Comparison of ENCODE assay signal across 18 cellular contexts in the genomic region with DNA sequence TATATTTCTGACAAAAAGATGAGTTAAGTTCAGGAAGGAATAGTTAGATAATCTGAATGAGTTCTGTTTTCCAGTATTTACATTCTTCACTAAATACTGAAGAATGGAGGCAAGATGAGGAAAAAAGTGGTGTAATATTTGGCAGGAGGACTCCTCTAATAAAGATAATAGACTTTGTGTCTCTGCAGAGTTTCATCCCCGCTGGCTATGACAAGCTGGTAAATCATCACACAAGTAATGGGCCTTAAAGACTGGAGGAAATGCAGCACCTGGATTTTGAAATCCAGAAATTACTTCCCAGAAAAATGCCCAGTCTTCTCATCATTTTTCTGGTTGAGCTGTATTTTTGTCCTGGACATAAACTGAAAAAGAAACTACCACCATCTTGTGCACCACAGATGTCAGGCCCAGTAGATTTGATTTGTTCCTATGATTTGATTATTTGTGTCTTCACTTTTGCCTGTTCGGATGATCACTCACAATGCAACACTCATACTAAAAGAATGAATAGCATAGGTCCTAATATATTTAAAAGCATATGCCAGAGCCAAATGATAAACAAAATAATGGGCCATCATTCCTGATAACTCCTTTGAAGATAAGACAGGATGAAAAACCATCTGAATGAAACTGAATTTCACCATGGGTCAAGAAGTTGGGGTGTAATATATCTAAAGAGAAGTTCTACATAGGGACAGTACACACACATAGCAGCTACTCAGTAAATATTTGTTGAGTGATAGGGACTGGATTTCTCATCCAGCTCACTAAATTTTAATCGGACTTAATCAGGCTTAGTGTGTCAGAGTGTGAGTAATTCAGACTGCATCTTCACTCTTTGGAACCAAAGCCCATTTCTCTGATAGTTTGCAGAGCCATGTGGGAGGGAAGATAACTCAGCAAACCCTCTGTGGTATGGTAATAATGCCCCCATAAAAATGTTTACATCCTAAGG.
DNase-seq lines count a peak whose midpoint lies in the region; ATAC-seq and TF ChIP-seq lines count a peak whose summit lies in the region.
"Had no signal": no experiment of that assay in that cellular context is flagged by ENCODE, and none has a peak within 500 bp of the region (broad histone marks: within the 10 kb centered on the region; RNA-seq: fewer than 3 reads in every experiment).

No MANE protein-coding gene starts in this region.

- no peak overlapping the region for H3K9ac ChIP-seq in SK-N-SH
- no peak overlapping the region for H3K9ac ChIP-seq in smooth muscle cell (ENCODE audit: low read depth)
- H3K9ac ChIP-seq: BLaER1 treated with 17β-estradiol and CSF1 and Interleukin-3, amounts not matched to agents 10 nM and 100 nM had no signal

- H3K4me2 ChIP-seq in SK-N-SH = no peak overlapping the region
- H3K4me2 ChIP-seq in smooth muscle cell = peak overlapping the region; percentile 42
- H3K4me2 ChIP-seq: BLaER1 treated with 17β-estradiol and CSF1 and Interleukin-3, amounts not matched to agents 10 nM and 100 nM had no signal

- TF ChIP-seq RAD21 in SK-N-SH (IDR thresholded peaks at IDR 0.05; ENCODE audit: low read length) = no peak

- H3K9me3 ChIP-seq in SK-N-SH (no peaks in the 10 kb centered on the region), smooth muscle cell (replicated peaks; ENCODE audit: low read depth) (no peaks in the 10 kb centered on the region), lower lobe of right lung (no peaks in the 10 kb centered on the region)

- POLR2A ChIA-PET in SK-N-SH (lab: Yijun Ruan, JAX) = no interaction called here

- no peak for ATAC-seq in lower lobe of right lung
- ATAC-seq: CD8-positive, alpha-beta T cell had no signal

- 0 out of 2 replicates have a peak, but pooled peaks cover 5% of the 10 kb centered on the region for H3K27me3 ChIP-seq in SK-N-SH (ENCODE audit: insufficient read depth)
- H3K27me3 ChIP-seq in smooth muscle cell (ENCODE audit: low read depth) = no peaks in the 10 kb centered on the region
- H3K27me3 ChIP-seq in lower lobe of right lung (ENCODE audit: low read depth) = no peaks in the 10 kb centered on the region
- H3K27me3 ChIP-seq: BLaER1 treated with 17β-estradiol and CSF1 and Interleukin-3, amounts not matched to agents 10 nM and 100 nM had no signal

- H3K4me3 ChIP-seq in SK-N-SH (ENCODE audit: low read depth in 2 of 2, low read length in 1 of 2) (no peak overlapping the region), smooth muscle cell (no peak overlapping the region), lower lobe of right lung (no peak overlapping the region)
- H3K4me3 ChIP-seq: BLaER1 treated with 17β-estradiol and CSF1 and Interleukin-3, amounts not matched to agents 10 nM and 100 nM had no signal

- peak overlapping the region; percentile 22 to 75 for H3K27ac ChIP-seq in SK-N-SH (ENCODE audit: low read depth in 2 of 2, low read length in 1 of 2)
- H3K27ac ChIP-seq in epithelial cell of prostate = peak overlapping the region; percentile 5
- peak overlapping the region; percentile 70 for H3K27ac ChIP-seq in smooth muscle cell (ENCODE audit: low read depth)
- H3K27ac ChIP-seq in lower lobe of right lung = no peak overlapping the region
- H3K27ac ChIP-seq: 22Rv1; BLaER1 treated with 17β-estradiol and CSF1 and Interleukin-3, amounts not matched to agents 10 nM and 100 nM had no signal

- WGBS in SK-N-SH (ENCODE audit: low lambda C conversion rate) = 3% methylated on average over 3 of the region's 3 CpGs
- 26% methylated on average over 3 of the region's 3 CpGs for WGBS in smooth muscle cell (ENCODE audit: low lambda C conversion rate)

- H3K36me3 ChIP-seq in SK-N-SH (replicated peaks in 1 of 2; ENCODE audit: control insufficient read depth in 1 of 2, insufficient read depth in 2 of 2, low read length in 1 of 2) (no peaks in the 10 kb centered on the region), smooth muscle cell (ENCODE audit: low read depth) (no peaks in the 10 kb centered on the region), lower lobe of right lung (no peaks in the 10 kb centered on the region)
- H3K36me3 ChIP-seq: BLaER1 treated with 17β-estradiol and CSF1 and Interleukin-3, amounts not matched to agents 10 nM and 100 nM had no signal

- H3K4me1 ChIP-seq in SK-N-SH (ENCODE audit: control insufficient read depth in 1 of 2, insufficient read depth in 2 of 2, low read depth in 1 of 2, low read length in 1 of 2) (peaks cover 0 to 4% of the 10 kb centered on the region in 2 experiments; a peak in 2 of 4 replicates), smooth muscle cell (ENCODE audit: low read depth) (no peaks in the 10 kb centered on the region), lower lobe of right lung (no peaks in the 10 kb centered on the region)

- TF ChIP-seq POLR2A in erythroblast (IDR thresholded peaks at IDR 0.05; ENCODE audit: low read length) = no peak

- no peaks in the 10 kb centered on the region for H3K9me2 ChIP-seq in SK-N-SH

- TF ChIP-seq EP300 in SK-N-SH (IDR thresholded peaks at IDR 0.05; ENCODE audit: borderline replicate concordance in 1 of 2, low read depth in 1 of 2, low read length in 1 of 2) = no peak

- no peak overlapping the region for H2AFZ ChIP-seq in SK-N-SH (ENCODE audit: low read depth)
- H2AFZ ChIP-seq in smooth muscle cell (ENCODE audit: low read depth) = no peak overlapping the region

- DNase-seq in NCI-H82 (lab: John Stamatoyannopoulos, UW) (peak; percentile 2), NCI-H82 treated with DMSO at 0.1 percent for 48 hours (lab: John Stamatoyannopoulos, UW; ENCODE audit: unreplicated experiment) (no peak), SK-N-SH (no peak), epithelial cell of prostate (ENCODE audit: low read depth, low spot score) (no peak), smooth muscle cell (lab: John Stamatoyannopoulos, UW; ENCODE audit: unreplicated experiment) (no peak), lower lobe of right lung (no peak), DMS79 (lab: John Stamatoyannopoulos, UW) (no peak), erythroblast (lab: John Stamatoyannopoulos, UW) (no peak)
- DNase-seq: Calu3; CD8-positive, alpha-beta T cell; KG1; NCI-H1436; NCI-H2029; NCI-H526 treated with DMSO at 0.1 percent for 48 hours; RPMI8226; SHP77 treated with DMSO at 0.1 percent for 48 hours had no signal

- CTCF ChIA-PET in SK-N-SH (lab: Yijun Ruan, JAX) = no interaction called here

- intact Hi-C loops in lower lobe of right lung (cut with DNase I) = no loop called here

- H3K79me2 ChIP-seq in SK-N-SH (ENCODE audit: insufficient read depth) (no peaks in the 10 kb centered on the region), smooth muscle cell (ENCODE audit: low read depth) (no peaks in the 10 kb centered on the region)

- H3F3A ChIP-seq in SK-N-SH (replicated peaks; ENCODE audit: insufficient read depth) (peaks cover 6% of the 10 kb centered on the region), smooth muscle cell (ENCODE audit: low read depth) (peaks cover 7% of the 10 kb centered on the region)

- TF ChIP-seq CTCF in SK-N-SH (IDR thresholded peaks at IDR 0.05) (no peak), smooth muscle cell (IDR thresholded peaks at IDR 0.05; ENCODE audit: borderline replicate concordance, insufficient read depth, poor library complexity, severe bottlenecking) (no peak), lower lobe of right lung (IDR thresholded peaks at IDR 0.05) (no peak)

- H4K20me1 ChIP-seq in SK-N-SH (ENCODE audit: insufficient read depth) (no peaks in the 10 kb centered on the region), smooth muscle cell (ENCODE audit: low read depth) (no peaks in the 10 kb centered on the region)
- H4K20me1 ChIP-seq: BLaER1 treated with 17β-estradiol and CSF1 and Interleukin-3, amounts not matched to agents 10 nM and 100 nM had no signal

TF ChIP-seq in SK-N-SH, 30 proteins besides CTCF, POLR2A, EP300 and RAD21 (continues in another document):
- TF ChIP-seq GABPA (IDR thresholded peaks at IDR 0.05; ENCODE audit: low read depth) (no peak), GATA2 (CRISPR knock-in tag; IDR thresholded peaks at IDR 0.05) (no peak), RCOR1 (IDR thresholded peaks at IDR 0.05; ENCODE audit: low read length) (no peak), MXI1 (IDR thresholded peaks at IDR 0.05; ENCODE audit: low read depth, low read length) (no peak), FOSL2 (IDR thresholded peaks at IDR 0.05; ENCODE audit: borderline replicate concordance, low read depth) (peak; percentile 48; the same call in 1 of the 2 replicates), RXRA (IDR thresholded peaks at IDR 0.05; ENCODE audit: borderline replicate concordance, low read depth) (no peak)
- TF ChIP-seq, protein P1, sequence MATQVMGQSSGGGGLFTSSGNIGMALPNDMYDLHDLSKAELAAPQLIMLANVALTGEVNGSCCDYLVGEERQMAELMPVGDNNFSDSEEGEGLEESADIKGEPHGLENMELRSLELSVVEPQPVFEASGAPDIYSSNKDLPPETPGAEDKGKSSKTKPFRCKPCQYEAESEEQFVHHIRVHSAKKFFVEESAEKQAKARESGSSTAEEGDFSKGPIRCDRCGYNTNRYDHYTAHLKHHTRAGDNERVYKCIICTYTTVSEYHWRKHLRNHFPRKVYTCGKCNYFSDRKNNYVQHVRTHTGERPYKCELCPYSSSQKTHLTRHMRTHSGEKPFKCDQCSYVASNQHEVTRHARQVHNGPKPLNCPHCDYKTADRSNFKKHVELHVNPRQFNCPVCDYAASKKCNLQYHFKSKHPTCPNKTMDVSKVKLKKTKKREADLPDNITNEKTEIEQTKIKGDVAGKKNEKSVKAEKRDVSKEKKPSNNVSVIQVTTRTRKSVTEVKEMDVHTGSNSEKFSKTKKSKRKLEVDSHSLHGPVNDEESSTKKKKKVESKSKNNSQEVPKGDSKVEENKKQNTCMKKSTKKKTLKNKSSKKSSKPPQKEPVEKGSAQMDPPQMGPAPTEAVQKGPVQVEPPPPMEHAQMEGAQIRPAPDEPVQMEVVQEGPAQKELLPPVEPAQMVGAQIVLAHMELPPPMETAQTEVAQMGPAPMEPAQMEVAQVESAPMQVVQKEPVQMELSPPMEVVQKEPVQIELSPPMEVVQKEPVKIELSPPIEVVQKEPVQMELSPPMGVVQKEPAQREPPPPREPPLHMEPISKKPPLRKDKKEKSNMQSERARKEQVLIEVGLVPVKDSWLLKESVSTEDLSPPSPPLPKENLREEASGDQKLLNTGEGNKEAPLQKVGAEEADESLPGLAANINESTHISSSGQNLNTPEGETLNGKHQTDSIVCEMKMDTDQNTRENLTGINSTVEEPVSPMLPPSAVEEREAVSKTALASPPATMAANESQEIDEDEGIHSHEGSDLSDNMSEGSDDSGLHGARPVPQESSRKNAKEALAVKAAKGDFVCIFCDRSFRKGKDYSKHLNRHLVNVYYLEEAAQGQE (IDR thresholded peaks at IDR 0.05; ENCODE audit: low read depth, low read length) = no peak
- TF ChIP-seq, protein P2, sequence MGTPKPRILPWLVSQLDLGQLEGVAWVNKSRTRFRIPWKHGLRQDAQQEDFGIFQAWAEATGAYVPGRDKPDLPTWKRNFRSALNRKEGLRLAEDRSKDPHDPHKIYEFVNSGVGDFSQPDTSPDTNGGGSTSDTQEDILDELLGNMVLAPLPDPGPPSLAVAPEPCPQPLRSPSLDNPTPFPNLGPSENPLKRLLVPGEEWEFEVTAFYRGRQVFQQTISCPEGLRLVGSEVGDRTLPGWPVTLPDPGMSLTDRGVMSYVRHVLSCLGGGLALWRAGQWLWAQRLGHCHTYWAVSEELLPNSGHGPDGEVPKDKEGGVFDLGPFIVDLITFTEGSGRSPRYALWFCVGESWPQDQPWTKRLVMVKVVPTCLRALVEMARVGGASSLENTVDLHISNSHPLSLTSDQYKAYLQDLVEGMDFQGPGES (IDR thresholded peaks at IDR 0.05; ENCODE audit: low read depth, low read length) = no peak
